In genomic region chr17:32283745-32284207, GRCh38 we compare ENCODE assay signal across 14 cellular contexts. TPM values are rescaled to one million over a fixed set of nuclear protein-coding genes. Genes with fewer than 3 reads are reported as not detected.
DNase-seq lines count a peak whose midpoint lies in the region; ATAC-seq and TF ChIP-seq lines count a peak whose summit lies in the region.
"Had no signal": no experiment of that assay in that cellular context is flagged by ENCODE, and none has a peak within 500 bp of the region (broad histone marks: within the 10 kb centered on the region; RNA-seq: fewer than 3 reads in every experiment).

No MANE protein-coding gene starts in this region.

- intact Hi-C loops in left ventricle myocardium inferior (cut with micrococcal nuclease) (no loop called here), cardiac septum (cut with DNase I) (no loop called here), breast epithelium (cut with DNase I; ENCODE audit: low total_unique reads) (no loop called here)

- no peak for TF ChIP-seq CTCF in left ventricle myocardium inferior (IDR thresholded peaks at IDR 0.05; ENCODE audit: borderline replicate concordance)
- TF ChIP-seq CTCF in breast epithelium (IDR thresholded peaks at IDR 0.05): no peak

- H3K27ac ChIP-seq in left ventricle myocardium inferior (replicated peaks): no peak overlapping the region
- H3K27ac ChIP-seq in breast epithelium: no peak overlapping the region
- H3K27ac ChIP-seq: tibial nerve had no signal

- H3K4me1 ChIP-seq in left ventricle myocardium inferior: peaks cover 20% of the 10 kb centered on the region
- H3K4me1 ChIP-seq in breast epithelium: no peaks in the 10 kb centered on the region

- no peak for ATAC-seq in GM18519 (IDR thresholded peaks at IDR 0.05; ENCODE audit: low FRiP score, unreplicated experiment)
- ATAC-seq in GM21529 (IDR thresholded peaks at IDR 0.05; ENCODE audit: unreplicated experiment): no peak

- H3K4me3 ChIP-seq in left ventricle myocardium inferior (peak overlapping the region; percentile 17), breast epithelium (no peak overlapping the region)
- H3K4me3 ChIP-seq: tibial nerve had no signal

- H3K36me3 ChIP-seq in left ventricle myocardium inferior (no peaks in the 10 kb centered on the region), breast epithelium (no peaks in the 10 kb centered on the region)
- H3K36me3 ChIP-seq: tibial nerve had no signal

- TF ChIP-seq POLR2A in breast epithelium (IDR thresholded peaks at IDR 0.05): no peak

- no peaks in the 10 kb centered on the region for H3K9me3 ChIP-seq in left ventricle myocardium inferior (replicated peaks)
- no peaks in the 10 kb centered on the region for H3K9me3 ChIP-seq in breast epithelium
- H3K9me3 ChIP-seq: tibial nerve had no signal

- DNase-seq in left ventricle myocardium inferior (no peak), cardiac septum (ENCODE audit: low spot score) (no peak), NCI-H1436 (lab: John Stamatoyannopoulos, UW) (peak; percentile 82), fibroblast of peridontal ligament (ENCODE audit: extremely low read depth) (peak; percentile 11), stromal cell of bone marrow (ENCODE audit: low read depth) (peak; percentile 27), breast epithelium (ENCODE audit: low spot score in 2 of 2) (no peak)
- DNase-seq: activated CD4-positive, alpha-beta T cell treated with anti-CD3 and anti-CD28 coated beads for 48 hours; aorta; NCI-H1105; NCI-H510A treated with DMSO at 0.1 percent for 48 hours; small intestine had no signal

- H3K27me3 ChIP-seq in left ventricle myocardium inferior (ENCODE audit: low read depth): peaks cover 41% of the 10 kb centered on the region
- no peaks in the 10 kb centered on the region for H3K27me3 ChIP-seq in breast epithelium

RNA-seq across cellular contexts. Expression of gene RHBDL3, which starts 18.1 kb away (rescaled TPM):
- total RNA-seq in left ventricle myocardium inferior: 4.7 TPM
- total RNA-seq in cardiac septum: 1.0 TPM
- 1 to 10 TPM in 1 of 3 donors, under 1 TPM in 2; 0.16 to 2.0 (median 0.73) TPM for total RNA-seq in breast epithelium

RNA-seq across cellular contexts. Expression of gene C17orf75, which starts 58.2 kb away (rescaled TPM):
- total RNA-seq in left ventricle myocardium inferior (22.5 TPM), cardiac septum (21.6 TPM), breast epithelium (10 to 100 TPM; 11.5 to 16.5 (median 14.7) TPM)

Comparison
In these comparisons a context has a peak if more than half of its experiments do, and no peak if none do; other contexts are left out.
1. DNase-seq: peak in NCI-H1436 (single experiment), fibroblast of peridontal ligament (single experiment) and stromal cell of bone marrow (single experiment); none in left ventricle myocardium inferior (single experiment), cardiac septum (single experiment) and breast epithelium (0 of 2).